19 cellular contexts compared by ENCODE assay signal in genomic region chr1:65050735-65051134, GRCh38.
DNase-seq lines count a peak whose midpoint lies in the region; ATAC-seq, FAIRE-seq and TF ChIP-seq lines count a peak whose summit lies in the region.
"Had no signal": no experiment of that assay in that cellular context is flagged by ENCODE, and none has a peak within 500 bp of the region (broad histone marks: within the 10 kb centered on the region; RNA-seq: fewer than 3 reads in every experiment).

No MANE protein-coding gene starts in this region.

- no peak overlapping the region for H3K9ac ChIP-seq in MM.1S (ENCODE audit: low read length)
- H3K9ac ChIP-seq: parathyroid adenoma had no signal

- peak overlapping the region; percentile 69; the same call in 1 of the 2 replicates for H2AFZ ChIP-seq in MM.1S (ENCODE audit: low read length)
- H2AFZ ChIP-seq: parathyroid adenoma had no signal

- FAIRE-seq in islet of Langerhans (lab: Jason Lieb, UNC), result peak; percentile 71
- FAIRE-seq: astrocyte had no signal

- no peaks in the 10 kb centered on the region for H3K27me3 Mint-ChIP-seq in CD8-positive, alpha-beta T cell (ENCODE audit: low read depth)
- H3K27me3 Mint-ChIP-seq in activated naive CD4-positive, alpha-beta T cell treated with anti-CD3 and anti-CD28 coated beads for 36 hours (ENCODE audit: low read depth), result no peaks in the 10 kb centered on the region
- H3K27me3 Mint-ChIP-seq in WTC11 (ENCODE audit: low read depth), result peaks cover 4% of the 10 kb centered on the region; the same call in 1 of the 2 replicates
- H3K27me3 Mint-ChIP-seq: naive B cell; stimulated activated naive CD8-positive, alpha-beta T cell treated with anti-CD3 and anti-CD28 coated beads, Interleukin-15, Interleukin-2, amounts not matched to agents 100 ng/mL and 50 ng/mL, for 24 hours had no signal

- intact Hi-C loops in CD8-positive, alpha-beta T cell (cut with DNase I, micrococcal nuclease), result no loop called here
- intact Hi-C loops in activated naive CD4-positive, alpha-beta T cell treated with anti-CD3 and anti-CD28 coated beads for 36 hours (cut with micrococcal nuclease), result loop anchor here (2.0 kb wide), 1 partner anchor 48 kb away; no protein-coding TSS in a partner anchor

- no peak for DNase-seq in CD8-positive, alpha-beta T cell
- DNase-seq in MM.1S (no peak), NCI-H510A (lab: John Stamatoyannopoulos, UW) (peak; percentile 20), right atrium auricular region (ENCODE audit: low spot score) (no peak), WTC11 (ENCODE audit: low spot score) (no peak)
- DNase-seq in activated naive CD4-positive, alpha-beta T cell treated with anti-CD3 and anti-CD28 coated beads for 36 hours, result no peak
- DNase-seq: activated CD4-positive, alpha-beta T cell treated with anti-CD3 and anti-CD28 coated beads for 4 hours; activated gamma-delta T cell; heart right ventricle; KBM-7; naive B cell; NCI-H526; sigmoid colon had no signal

- H3K9me2 ChIP-seq in MM.1S (replicated peaks; ENCODE audit: insufficient read depth, low read length), result no peaks in the 10 kb centered on the region

- POLR2A ChIA-PET in CD8-positive, alpha-beta T cell (lab: Charles Lee), result interaction anchor here (1.2 to 1.3 kb wide), 2 partner anchors 16 to 18 kb away, joined by 5 read pairs; no protein-coding TSS in a partner anchor
- POLR2A ChIA-PET in WTC11 (lab: Charles Lee), result no interaction called here

- peaks cover 11% of the 10 kb centered on the region for H3F3A ChIP-seq in MM.1S (ENCODE audit: insufficient read depth, low read length)

- H4K20me1 ChIP-seq in MM.1S (ENCODE audit: insufficient read depth, low read length), result no peaks in the 10 kb centered on the region

- H3K4me1 Mint-ChIP-seq in CD8-positive, alpha-beta T cell (ENCODE audit: low read depth), result peaks cover 56% of the 10 kb centered on the region
- H3K4me1 Mint-ChIP-seq in activated naive CD4-positive, alpha-beta T cell treated with anti-CD3 and anti-CD28 coated beads for 36 hours (ENCODE audit: low read depth), result peaks cover 43% of the 10 kb centered on the region
- H3K4me1 Mint-ChIP-seq in WTC11, result no peaks in the 10 kb centered on the region

- H3K4me3 Mint-ChIP-seq in CD8-positive, alpha-beta T cell, result peak overlapping the region; percentile 37
- H3K4me3 Mint-ChIP-seq in activated naive CD4-positive, alpha-beta T cell treated with anti-CD3 and anti-CD28 coated beads for 36 hours, result no peak overlapping the region
- H3K4me3 Mint-ChIP-seq in WTC11, result no peak overlapping the region
- H3K4me3 Mint-ChIP-seq: naive B cell had no signal

- H3K79me2 ChIP-seq in MM.1S (ENCODE audit: low read length), result no peaks in the 10 kb centered on the region
- H3K79me2 ChIP-seq: parathyroid adenoma had no signal

- no peaks in the 10 kb centered on the region for H3K27me3 ChIP-seq in CD8-positive, alpha-beta T cell (ENCODE audit: insufficient read depth, low read length)
- H3K27me3 ChIP-seq in MM.1S (replicated peaks; ENCODE audit: insufficient read depth, low read length) (no peaks in the 10 kb centered on the region), right atrium auricular region (no peaks in the 10 kb centered on the region)
- H3K27me3 ChIP-seq: heart right ventricle, sigmoid colon had no signal

- peaks cover 23% of the 10 kb centered on the region for H3K36me3 Mint-ChIP-seq in CD8-positive, alpha-beta T cell
- H3K36me3 Mint-ChIP-seq in activated naive CD4-positive, alpha-beta T cell treated with anti-CD3 and anti-CD28 coated beads for 36 hours (ENCODE audit: low read depth), result no peaks in the 10 kb centered on the region
- H3K36me3 Mint-ChIP-seq in WTC11, result peaks cover 10% of the 10 kb centered on the region

- no peak for TF ChIP-seq CTCF in CD8-positive, alpha-beta T cell (IDR thresholded peaks at IDR 0.05)
- no peak for TF ChIP-seq CTCF in MM.1S (IDR thresholded peaks at IDR 0.05; ENCODE audit: low read length)
- TF ChIP-seq CTCF in right atrium auricular region (IDR thresholded peaks at IDR 0.05), result no peak
- no peak for TF ChIP-seq CTCF in WTC11 (IDR thresholded peaks at IDR 0.05)

- H3K36me3 ChIP-seq in CD8-positive, alpha-beta T cell (ENCODE audit: insufficient read depth, low read length), result no peaks in the 10 kb centered on the region
- H3K36me3 ChIP-seq in MM.1S (replicated peaks; ENCODE audit: insufficient read depth, low read length) (no peaks in the 10 kb centered on the region), right atrium auricular region (peaks cover 21% of the 10 kb centered on the region)

- H3K9me3 ChIP-seq in CD8-positive, alpha-beta T cell (ENCODE audit: low read length), result no peaks in the 10 kb centered on the region
- no peaks in the 10 kb centered on the region for H3K9me3 ChIP-seq in MM.1S (replicated peaks; ENCODE audit: insufficient read depth, low read length)
- H3K9me3 ChIP-seq in right atrium auricular region, result no peaks in the 10 kb centered on the region
- H3K9me3 ChIP-seq: heart right ventricle, sigmoid colon had no signal

- peak overlapping the region; percentile 82 for H3K27ac Mint-ChIP-seq in CD8-positive, alpha-beta T cell
- no peak overlapping the region for H3K27ac Mint-ChIP-seq in activated naive CD4-positive, alpha-beta T cell treated with anti-CD3 and anti-CD28 coated beads for 36 hours
- no peak overlapping the region for H3K27ac Mint-ChIP-seq in WTC11

- no peaks in the 10 kb centered on the region for H3K9me3 Mint-ChIP-seq in CD8-positive, alpha-beta T cell
- H3K9me3 Mint-ChIP-seq in activated naive CD4-positive, alpha-beta T cell treated with anti-CD3 and anti-CD28 coated beads for 36 hours, result no peaks in the 10 kb centered on the region
- no peaks in the 10 kb centered on the region for H3K9me3 Mint-ChIP-seq in WTC11
- H3K9me3 Mint-ChIP-seq: naive B cell; stimulated activated naive CD8-positive, alpha-beta T cell treated with anti-CD3 and anti-CD28 coated beads, Interleukin-15, Interleukin-2, amounts not matched to agents 100 ng/mL and 50 ng/mL, for 24 hours; T-helper 2 cell treated with Interferon-gamma antibody and Interleukin-4, amounts not matched to agents 5 μg/mL and 100 μg/mL, for 36 hours had no signal

- peak overlapping the region; percentile 83 for H3K4me2 ChIP-seq in MM.1S (ENCODE audit: low read depth, low read length)

- ATAC-seq in CD8-positive, alpha-beta T cell, result no peak
- ATAC-seq in HG02840 (IDR thresholded peaks at IDR 0.05; ENCODE audit: low FRiP score, unreplicated experiment), result no peak
- ATAC-seq in WTC11, result no peak
- ATAC-seq: heart right ventricle had no signal

- H3K4me1 ChIP-seq in CD8-positive, alpha-beta T cell (ENCODE audit: insufficient read depth, low read length), result peaks cover 26% of the 10 kb centered on the region
- H3K4me1 ChIP-seq in MM.1S (ENCODE audit: low read length) (peaks cover 31% of the 10 kb centered on the region), right atrium auricular region (no peaks in the 10 kb centered on the region)

- CTCF ChIA-PET in CD8-positive, alpha-beta T cell (lab: Charles Lee), result interaction anchor here (1.0 to 5.3 kb wide), 3 partner anchors 9 to 25 kb away, joined by 3 to 25 read pairs (median 3); no protein-coding TSS in a partner anchor
- CTCF ChIA-PET in activated naive CD4-positive, alpha-beta T cell treated with anti-CD3 and anti-CD28 coated beads for 36 hours (lab: Charles Lee), result interaction anchor here (0.6 to 3.2 kb wide), 2 partner anchors 24 to 157 kb away, joined by 3 to 22 read pairs; no protein-coding TSS in a partner anchor
- CTCF ChIA-PET in WTC11 (lab: Charles Lee), result interaction anchor here (0.6 kb wide), 1 partner anchor 1078 kb away, joined by 4 read pairs; no protein-coding TSS in a partner anchor

- no peak overlapping the region for H3K27ac ChIP-seq in CD8-positive, alpha-beta T cell (ENCODE audit: low read depth, low read length)
- H3K27ac ChIP-seq in MM.1S (ENCODE audit: low read length), result peak overlapping the region; percentile 61; the same call in 1 of the 2 replicates
- no peak overlapping the region for H3K27ac ChIP-seq in right atrium auricular region
- H3K27ac ChIP-seq: heart right ventricle, parathyroid adenoma, sigmoid colon had no signal

- H3K4me3 ChIP-seq in CD8-positive, alpha-beta T cell (ENCODE audit: low read depth, low read length), result no peak overlapping the region
- no peak overlapping the region for H3K4me3 ChIP-seq in MM.1S (ENCODE audit: low read length)
- no peak overlapping the region for H3K4me3 ChIP-seq in right atrium auricular region
- H3K4me3 ChIP-seq: heart right ventricle, sigmoid colon had no signal

TF ChIP-seq in WTC11, 78 proteins besides CTCF, POLR2A, EP300 and RAD21 (continues in another document):
- TF ChIP-seq FOXK1 (CRISPR knock-in tag; IDR thresholded peaks at IDR 0.05) (no peak), NR2C2 (CRISPR knock-in tag; IDR thresholded peaks at IDR 0.05) (no peak), HMGA2 (CRISPR knock-in tag; IDR thresholded peaks at IDR 0.05) (no peak), STAT6 (CRISPR knock-in tag; conservative IDR thresholded peaks at IDR 0.05; ENCODE audit: low read depth) (no peak), JAZF1 (CRISPR knock-in tag; IDR thresholded peaks at IDR 0.05) (no peak), TEAD1 (CRISPR knock-in tag; IDR thresholded peaks at IDR 0.05) (no peak), ZNF423 (CRISPR knock-in tag; IDR thresholded peaks at IDR 0.05) (no peak), ZNF232 (CRISPR knock-in tag; IDR thresholded peaks at IDR 0.05) (no peak)
